In genomic region chr20:62602550-62602949, GRCh38 we compare ENCODE assay signal across 9 cellular contexts. TPM values are rescaled to one million over a fixed set of nuclear protein-coding genes. Genes with fewer than 3 reads are reported as not detected.
DNase-seq lines count a peak whose midpoint lies in the region; ATAC-seq, FAIRE-seq and TF ChIP-seq lines count a peak whose summit lies in the region.
"Had no signal": no experiment of that assay in that cellular context is flagged by ENCODE, and none has a peak within 500 bp of the region (broad histone marks: within the 10 kb centered on the region; RNA-seq: fewer than 3 reads in every experiment).

No MANE protein-coding gene starts in this region.

- H3K4me2 ChIP-seq in K562 (ENCODE audit: insufficient read depth, low read length): no peak overlapping the region; the same call in 1 of the 2 replicates
- H3K4me2 ChIP-seq in neural progenitor cell: no peak overlapping the region
- no peak overlapping the region for H3K4me2 ChIP-seq in Karpas-422 (ENCODE audit: low read depth, low read length, poor library complexity, severe bottlenecking)

- TF ChIP-seq POLR2A in H54 (IDR thresholded peaks at IDR 0.05; ENCODE audit: low read depth, low read length) (no peak), K562 (conservative IDR thresholded peaks at IDR 0.05) (no peak)

- in situ Hi-C loops in K562 (cut with MboI): no loop called here

- POLR2A ChIA-PET in K562 (lab: Yijun Ruan, JAX): interaction anchor here (1.3 kb wide), 1 partner anchor 15 kb away, joined by 5 read pairs; no protein-coding TSS in a partner anchor

- H3K4me1 ChIP-seq in K562 (replicated peaks in 1 of 2; ENCODE audit: control insufficient read depth in 2 of 2, insufficient read depth in 2 of 2, low read length in 2 of 2) (peaks cover 16 to 48% of the 10 kb centered on the region in 2 experiments), neural progenitor cell (no peaks in the 10 kb centered on the region), Karpas-422 (ENCODE audit: low read length) (peaks cover 17% of the 10 kb centered on the region)

- FAIRE-seq in H54 (lab: Jason Lieb, UNC): no peak
- FAIRE-seq in RCC 7860 (lab: Jason Lieb, UNC): no peak
- FAIRE-seq in K562 (lab: Jason Lieb, UNC): no peak
- FAIRE-seq: islet of Langerhans had no signal

- H3F3A ChIP-seq in neural progenitor cell (ENCODE audit: low read depth): no peaks in the 10 kb centered on the region

- BruUV-seq in K562 (replicated peaks; lab: Mats Ljungman, UMichigan): no TSS peak

- H3K36me3 ChIP-seq in K562 (ENCODE audit: control insufficient read depth, insufficient read depth, low read length) (no peaks in the 10 kb centered on the region), neural progenitor cell (no peaks in the 10 kb centered on the region), Karpas-422 (ENCODE audit: insufficient read depth, low read length) (no peaks in the 10 kb centered on the region)

- H3K9me1 ChIP-seq in K562 (ENCODE audit: control insufficient read depth, insufficient read depth, low read length): peaks cover 3% of the 10 kb centered on the region

- H3K9ac ChIP-seq in K562 (ENCODE audit: insufficient read depth in 1 of 2, low read depth in 2 of 2, low read length in 2 of 2) (no peak overlapping the region), neural progenitor cell (no peak overlapping the region), Karpas-422 (ENCODE audit: low read length) (no peak overlapping the region)

- ATAC-seq in K562 (no peak), GM18873 (IDR thresholded peaks at IDR 0.05; ENCODE audit: low FRiP score, unreplicated experiment) (no peak), HG03432 (IDR thresholded peaks at IDR 0.05; ENCODE audit: unreplicated experiment) (no peak)

- H3K27me3 Mint-ChIP-seq in neural progenitor cell (ENCODE audit: insufficient read depth, low read depth): peaks cover 12% of the 10 kb centered on the region

- H3K27me3 ChIP-seq in K562 (ENCODE audit: control insufficient read depth in 2 of 2, insufficient read depth in 2 of 2, low read length in 2 of 2) (peaks cover 42 to 80% of the 10 kb centered on the region in 2 experiments), neural progenitor cell (peaks cover 6% of the 10 kb centered on the region), Karpas-422 (ENCODE audit: low read length) (no peaks in the 10 kb centered on the region)

- H3K9me3 ChIP-seq in K562 (replicated peaks; ENCODE audit: control insufficient read depth, insufficient read depth, low read depth, low read length) (no peaks in the 10 kb centered on the region), neural progenitor cell (ENCODE audit: low read depth) (no peaks in the 10 kb centered on the region), Karpas-422 (ENCODE audit: low read length) (no peaks in the 10 kb centered on the region)

- H3K27ac ChIP-seq in K562 (ENCODE audit: extremely low read depth, low read depth, low read length): no peak overlapping the region
- H3K27ac ChIP-seq in neural progenitor cell: no peak overlapping the region
- H3K27ac ChIP-seq in Karpas-422 (ENCODE audit: low read length): no peak overlapping the region

- H3K27ac Mint-ChIP-seq in neural progenitor cell: no peak overlapping the region

- peak; percentile 73 for DNase-seq in H54 (ENCODE audit: insufficient read length, low spot score)
- peak; percentile 48 for DNase-seq in RCC 7860 (ENCODE audit: low spot score)
- DNase-seq in K562 (ENCODE audit: extremely low read depth in 1 of 4, low spot score in 3 of 4): peak in 3 of 4 experiments; percentile 29 to 69 (median 67)
- no peak for DNase-seq in neural progenitor cell (ENCODE audit: low spot score)
- DNase-seq in Karpas-422: no peak
- DNase-seq in nucleus accumbens (lab: John Stamatoyannopoulos, UW): no peak

- no peak overlapping the region for H3K4me3 Mint-ChIP-seq in neural progenitor cell

- TF ChIP-seq RAD21 in K562 (CRISPR knock-in tag; conservative IDR thresholded peaks at IDR 0.05 in 1 of 2, IDR thresholded peaks at IDR 0.05 in 1 of 2): no peak

- intact Hi-C loops in K562 (cut with micrococcal nuclease): no loop called here

- no peak overlapping the region for H2AFZ ChIP-seq in K562 (ENCODE audit: low read depth, low read length)
- peak overlapping the region; percentile 34 for H2AFZ ChIP-seq in neural progenitor cell (replicated peaks)
- H2AFZ ChIP-seq in Karpas-422 (ENCODE audit: low read length): no peak overlapping the region

- CTCF ChIA-PET in K562 (lab: Yijun Ruan, JAX; ENCODE audit: low intra/inter-chr PET ratio): no interaction called here

- 3% methylated on average over 3 of the region's 10 CpGs for WGBS in K562 (ENCODE audit: insufficient coverage, low coverage, missing lambda C conversion rate)

- no peaks in the 10 kb centered on the region for H3K9me2 ChIP-seq in Karpas-422 (replicated peaks; ENCODE audit: insufficient read depth, low read length)

- H4K20me1 ChIP-seq in K562 (replicated peaks; ENCODE audit: control insufficient read depth, insufficient read depth, low read length) (peaks cover 28% of the 10 kb centered on the region; the same call in 1 of the 2 replicates), neural progenitor cell (ENCODE audit: low read depth) (no peaks in the 10 kb centered on the region), Karpas-422 (ENCODE audit: insufficient read depth, low read depth, low read length) (0 out of 2 replicates have a peak, but pooled peaks cover 8% of the 10 kb centered on the region)

- no peak overlapping the region for H3K4me3 ChIP-seq in K562
- no peak overlapping the region for H3K4me3 ChIP-seq in neural progenitor cell
- no peak overlapping the region for H3K4me3 ChIP-seq in Karpas-422 (ENCODE audit: low read length)

- TF ChIP-seq EP300 in K562 (IDR thresholded peaks at IDR 0.05; ENCODE audit: low read length): no peak

- no peaks in the 10 kb centered on the region for H3K36me3 Mint-ChIP-seq in neural progenitor cell

- no peaks in the 10 kb centered on the region for H3K9me3 Mint-ChIP-seq in neural progenitor cell

- TF ChIP-seq CTCF in K562 (IDR thresholded peaks at IDR 0.05 in 2 of 3, conservative IDR thresholded peaks at IDR 0.05 in 1 of 3; ENCODE audit: insufficient read depth in 2 of 3, low read depth in 1 of 3, low read length in 3 of 3) (no peak), neural progenitor cell (IDR thresholded peaks at IDR 0.05) (no peak)

- H3K79me2 ChIP-seq in K562 (ENCODE audit: control insufficient read depth, insufficient read depth, low read length) (no peaks in the 10 kb centered on the region), neural progenitor cell (ENCODE audit: low read depth) (no peaks in the 10 kb centered on the region), Karpas-422 (ENCODE audit: low read length) (no peaks in the 10 kb centered on the region)

- H3K4me1 Mint-ChIP-seq in neural progenitor cell: peaks cover 9% of the 10 kb centered on the region

TF ChIP-seq in K562, 482 proteins besides CTCF, POLR2A, EP300 and RAD21:
- TF ChIP-seq KLF16 (IDR thresholded peaks at IDR 0.05) (no peak), ZNF24 (IDR thresholded peaks at IDR 0.05) (no peak), CEBPB (tag; IDR thresholded peaks at IDR 0.05) (peak; percentile 42; the same call in 1 of the 2 replicates), CBFA2T2 (conservative IDR thresholded peaks at IDR 0.05) (no peak), ZBTB17 (CRISPR knock-in tag; IDR thresholded peaks at IDR 0.05) (no peak), ZNF384 (IDR thresholded peaks at IDR 0.05; ENCODE audit: low read depth, low read length) (no peak), ZNF444 (CRISPR knock-in tag; IDR thresholded peaks at IDR 0.05) (peak; percentile 64; the same call in 1 of the 2 replicates), EGR1 (conservative IDR thresholded peaks at IDR 0.05) (peak; percentile 54; the same call in 1 of the 2 replicates), NR0B1 (IDR thresholded peaks at IDR 0.05; ENCODE audit: partially characterized antibody) (no peak), GATA2 (CRISPR knock-in tag; IDR thresholded peaks at IDR 0.05) (no peak), ZNF717 (CRISPR knock-in tag; IDR thresholded peaks at IDR 0.05) (no peak), KDM1A (IDR thresholded peaks at IDR 0.05) (0 out of 4 replicates have a peak, but pooled peaks of 1 of the 2 experiments have one; percentile 18), SMAD2 (IDR thresholded peaks at IDR 0.05; ENCODE audit: low read depth, low read length) (no peak), RNF2 (IDR thresholded peaks at IDR 0.05) (no peak)

RNA-seq across cellular contexts. Expression of gene SLCO4A1, which starts 39.8 kb away (rescaled TPM):
- total RNA-seq in K562 (2011; cell fraction: chromatin; rRNA removed; ENCODE audit: low replicate concordance): 21.8 and 48.7 TPM in 2 replicates
- total RNA-seq in K562 (2011; cell fraction: nucleolus; rRNA removed): 35.3 and 40.5 TPM in 2 replicates
- 24.4 TPM in 2 replicates for total RNA-seq in K562 (2011; cell fraction: nucleoplasm; rRNA removed)
- total RNA-seq in K562 (2014; rRNA removed) (16.2 and 26.3 TPM in 2 replicates), K562 (2014; rRNA removed; fragmentation: Illumina TruSeq; extraction: Trizol) (6.8 and 7.3 TPM in 2 replicates), K562 (2015; rRNA removed; fragmentation: Illumina TruSeq; extraction: Trizol) (12.1 and 13.9 TPM in 2 replicates), K562 (2021) (21.9 and 25.2 TPM in 2 replicates), neural progenitor cell (ENCODE audit: low replicate concordance) (0.88 and 3.1 TPM in 2 replicates)
- polyA plus RNA-seq in K562 (2011; rRNA removed) (12.3 and 13.2 TPM in 2 replicates), K562 (2014; fragmentation: Illumina TruSeq; extraction: Trizol) (13.6 and 15.4 TPM in 2 replicates), K562 (2014; fragmentation: Nextera tagmentation; extraction: Ambion mirVana) (1 to 10 TPM; 1.6 to 3.1 TPM), K562 (2014; rRNA removed) (12.8 and 17.7 TPM in 2 replicates)
- polyA plus RNA-seq in K562 (2011; cell fraction: cytosol; rRNA removed): 10.5 and 25.9 TPM in 2 replicates
- polyA plus RNA-seq in K562 (2011; cell fraction: nucleus; rRNA removed): 46.8 and 83.4 TPM in 2 replicates
- polyA plus RNA-seq in K562 (2012): 6.1 and 15.2 TPM in 2 replicates
- polyA minus RNA-seq in K562 (2011; rRNA and poly(A)+ RNA removed): 5.1 and 5.5 TPM in 2 replicates
- polyA minus RNA-seq in K562 (2011; cell fraction: cytosol; rRNA and poly(A)+ RNA removed): 13.4 and 13.6 TPM in 2 replicates
- 11.7 and 15.8 TPM in 2 replicates for polyA minus RNA-seq in K562 (2011; cell fraction: nucleus; rRNA and poly(A)+ RNA removed)
- total RNA-seq in Karpas-422 (2014; rRNA removed; shearing (Covaris generic); ENCODE audit: low replicate concordance): 0.72 TPM in 1 of 2 replicates, not detected in the other

Comparison
In these comparisons a context has a peak if more than half of its experiments do, and no peak if none do; other contexts are left out.
1. DNase-seq: peak in H54 (single experiment), RCC 7860 (single experiment) and K562 (3 of 4); none in neural progenitor cell (single experiment), Karpas-422 (single experiment) and nucleus accumbens (0 of 56).